In genomic region chr12:69999561-69999960, GRCh38 we compare ENCODE assay signal across 14 cellular contexts.
"Had no signal": no experiment of that assay in that cellular context is flagged by ENCODE, and none has a peak within 500 bp of the region (broad histone marks: within the 10 kb centered on the region; RNA-seq: fewer than 3 reads in every experiment).

No MANE protein-coding gene starts in this region.

- H3K4me1 ChIP-seq: right atrium auricular region, uterus had no signal

- H3K27ac Mint-ChIP-seq: activated CD8-positive, alpha-beta T cell treated with anti-CD3 and anti-CD28 coated beads for 36 hours; activated T-cell treated with anti-CD3 and anti-CD28 coated beads, Interleukin-2, amount 50 U/mL, for 72 hours; natural killer cell treated with Interleukin-12 subunit alpha and Interleukin-12 subunit beta and Interleukin-15 and Interleukin-18, amount 100 ng/mL, for 72 hours had no signal

- DNase-seq: activated CD8-positive, alpha-beta memory T cell treated with anti-CD3 and anti-CD28 coated beads, Interleukin-2, amount 50 U/mL, for 4 hours; activated CD8-positive, alpha-beta T cell treated with anti-CD3 and anti-CD28 coated beads for 36 hours; activated T-cell treated with anti-CD3 and anti-CD28 coated beads, Interleukin-2, amount 50 U/mL, for 72 hours; aorta; esophagus squamous epithelium; foreskin fibroblast; nucleus accumbens; stimulated activated CD4-positive, alpha-beta T cell treated with anti-CD3 and anti-CD28 coated beads, Interleukin-4, amount 100 ng/mL, for 4 hours; thyroid gland; uterus had no signal

- H3K9me3 Mint-ChIP-seq: activated CD8-positive, alpha-beta T cell treated with anti-CD3 and anti-CD28 coated beads for 36 hours; activated T-cell treated with anti-CD3 and anti-CD28 coated beads, Interleukin-2, amount 50 U/mL, for 72 hours; natural killer cell treated with Interleukin-12 subunit alpha and Interleukin-12 subunit beta and Interleukin-15 and Interleukin-18, amount 100 ng/mL, for 72 hours had no signal

- H3K27me3 ChIP-seq: esophagus squamous epithelium, right atrium auricular region, thyroid gland, uterus had no signal

- H3K27ac ChIP-seq: esophagus squamous epithelium, right atrium auricular region, skin epidermis, thyroid gland, uterus had no signal

- H3K9me3 ChIP-seq: esophagus squamous epithelium, right atrium auricular region, thyroid gland, uterus had no signal

- H3K4me3 ChIP-seq: esophagus squamous epithelium, right atrium auricular region, skin epidermis, thyroid gland, uterus had no signal

- H3K36me3 ChIP-seq: esophagus squamous epithelium, right atrium auricular region, thyroid gland, uterus had no signal

- ATAC-seq: activated CD8-positive, alpha-beta T cell treated with anti-CD3 and anti-CD28 coated beads for 36 hours; activated T-cell treated with anti-CD3 and anti-CD28 coated beads, Interleukin-2, amount 50 U/mL, for 72 hours; left lobe of liver; natural killer cell treated with Interleukin-12 subunit alpha and Interleukin-12 subunit beta and Interleukin-15 and Interleukin-18, amount 100 ng/mL, for 72 hours had no signal

- H3K36me3 Mint-ChIP-seq: natural killer cell treated with Interleukin-12 subunit alpha and Interleukin-12 subunit beta and Interleukin-15 and Interleukin-18, amount 100 ng/mL, for 72 hours had no signal

- H3K4me3 Mint-ChIP-seq: activated CD8-positive, alpha-beta T cell treated with anti-CD3 and anti-CD28 coated beads for 36 hours; activated T-cell treated with anti-CD3 and anti-CD28 coated beads, Interleukin-2, amount 50 U/mL, for 72 hours; natural killer cell treated with Interleukin-12 subunit alpha and Interleukin-12 subunit beta and Interleukin-15 and Interleukin-18, amount 100 ng/mL, for 72 hours had no signal
